ENCODE assay signal across 23 cellular contexts in genomic region chr16:1917056-1917664, GRCh38. TPM values are rescaled to one million over a fixed set of nuclear protein-coding genes. Genes with fewer than 3 reads are reported as not detected.
DNase-seq lines count a peak whose midpoint lies in the region; ATAC-seq and TF ChIP-seq lines count a peak whose summit lies in the region.
"Had no signal": no experiment of that assay in that cellular context is flagged by ENCODE, and none has a peak within 500 bp of the region (broad histone marks: within the 10 kb centered on the region; RNA-seq: fewer than 3 reads in every experiment).

No MANE protein-coding gene starts in this region.

- WGBS in sigmoid colon, 2 donors = 6 to 10% methylated on average over 22 of the region's 22 CpGs

- no peaks in the 10 kb centered on the region for H3K36me3 Mint-ChIP-seq in brain
- H3K36me3 Mint-ChIP-seq: CD14-positive monocyte had no signal

- H3K27ac Mint-ChIP-seq in brain = no peak overlapping the region
- H3K27ac Mint-ChIP-seq: activated CD8-positive, alpha-beta T cell treated with anti-CD3 and anti-CD28 coated beads for 36 hours had no signal

- H3K27ac ChIP-seq in right atrium auricular region (no peak overlapping the region), vagina (peak overlapping the region; percentile 16), sigmoid colon (no peak overlapping the region)
- H3K27ac ChIP-seq: ovary had no signal

- TF ChIP-seq POLR2A in vagina (IDR thresholded peaks at IDR 0.05) = no peak
- no peak for TF ChIP-seq POLR2A in sigmoid colon (IDR thresholded peaks at IDR 0.05)

- DNase-seq in Right ventricle myocardium inferior (ENCODE audit: missing footprints) = peak; percentile 31
- no peak for DNase-seq in right atrium auricular region (ENCODE audit: low spot score)
- peak; percentile 65 for DNase-seq in left kidney (ENCODE audit: low read depth, low spot score)
- DNase-seq in vagina (ENCODE audit: extremely low spot score in 2 of 2) = no peak
- no peak for DNase-seq in sigmoid colon
- DNase-seq in NOMO-1 (lab: John Stamatoyannopoulos, UW; ENCODE audit: unreplicated experiment in 2 of 2) = no peak
- DNase-seq: activated CD4-positive, CD25-positive, alpha-beta regulatory T cell; activated CD8-positive, alpha-beta T cell treated with anti-CD3 and anti-CD28 coated beads for 36 hours; activated effector memory CD4-positive, alpha-beta T cell treated with anti-CD3 and anti-CD28 coated beads, Interleukin-2, amount 50 U/mL, for 16 hours; activated T-cell treated with anti-CD3 and anti-CD28 coated beads for 4 hours; DMS 273 treated with DMSO at 0.1 percent for 48 hours; effector CD4-positive, alpha-beta T cell; GF-D8; left cardiac atrium; NCI-H1092 treated with DMSO at 0.1 percent for 48 hours; NCI-H2107; NCI-H524; ovary had no signal

- H3K27me3 ChIP-seq in right atrium auricular region (peaks cover 13 to 33% of the 10 kb centered on the region in 2 donors), vagina (no peaks in the 10 kb centered on the region), sigmoid colon (peaks cover 33 to 88% (median 56%) of the 10 kb centered on the region in 3 donors)
- H3K27me3 ChIP-seq: ovary had no signal

- peaks cover 0 to 7% of the 10 kb centered on the region in 2 donors for H3K4me1 ChIP-seq in right atrium auricular region
- peaks cover 46% of the 10 kb centered on the region for H3K4me1 ChIP-seq in vagina
- peaks cover 0 to 10% (median 6%) of the 10 kb centered on the region in 4 donors for H3K4me1 ChIP-seq in sigmoid colon

- TF ChIP-seq CTCF in right atrium auricular region (IDR thresholded peaks at IDR 0.05) (no peak), brain (conservative IDR thresholded peaks at IDR 0.05) (no peak), vagina (IDR thresholded peaks at IDR 0.05) (no peak), sigmoid colon (IDR thresholded peaks at IDR 0.05) (no peak)

- no peaks in the 10 kb centered on the region for H3K9me3 ChIP-seq in right atrium auricular region
- no peaks in the 10 kb centered on the region for H3K9me3 ChIP-seq in vagina
- no peaks in the 10 kb centered on the region for H3K9me3 ChIP-seq in sigmoid colon
- H3K9me3 ChIP-seq: ovary had no signal

- peaks cover 11% of the 10 kb centered on the region for H3K4me1 Mint-ChIP-seq in brain

- ATAC-seq in Right ventricle myocardium inferior (no peak), GM21447 (IDR thresholded peaks at IDR 0.05; ENCODE audit: unreplicated experiment) (no peak)
- ATAC-seq: activated CD8-positive, alpha-beta T cell treated with anti-CD3 and anti-CD28 coated beads for 36 hours; left cardiac atrium had no signal

- H3K36me3 ChIP-seq in right atrium auricular region (no peaks in the 10 kb centered on the region), vagina (no peaks in the 10 kb centered on the region), sigmoid colon (no peaks in the 10 kb centered on the region)
- H3K36me3 ChIP-seq: ovary had no signal

- H3K4me3 Mint-ChIP-seq in brain = peak overlapping the region in 3 of 5 experiments; percentile 11 to 72 (median 58)
- H3K4me3 Mint-ChIP-seq: activated CD8-positive, alpha-beta T cell treated with anti-CD3 and anti-CD28 coated beads for 36 hours had no signal

- H3K9me3 Mint-ChIP-seq in brain = peaks cover 0 to 7% (median 0%) of the 10 kb centered on the region in 5 experiments
- H3K9me3 Mint-ChIP-seq: activated CD8-positive, alpha-beta T cell treated with anti-CD3 and anti-CD28 coated beads for 36 hours had no signal

- H3K27me3 Mint-ChIP-seq in brain = peaks cover 72% of the 10 kb centered on the region

- intact Hi-C loops in Right ventricle myocardium inferior (cut with DNase I) (no loop called here), vagina (cut with DNase I) (no loop called here), sigmoid colon (cut with DNase I) (no loop called here)

- no peak for TF ChIP-seq EP300 in sigmoid colon (IDR thresholded peaks at IDR 0.05)

- H3K4me3 ChIP-seq in right atrium auricular region (no peak overlapping the region), vagina (peak overlapping the region; percentile 21 to 39), sigmoid colon (no peak overlapping the region)
- H3K4me3 ChIP-seq: ovary had no signal

RNA-seq across cellular contexts. Expression of gene HS3ST6, which starts 1.1 kb away (rescaled TPM):
- total RNA-seq in Right ventricle myocardium inferior (not detected), right atrium auricular region (not detected), vagina (4.4 TPM), sigmoid colon (not detected)
- polyA plus RNA-seq in brain (ENCODE audit: insufficient read depth, low read depth, low replicate concordance) (1.2 TPM), sigmoid colon (1 to 10 TPM in 1 of 3 donors, under 1 TPM in 1, not detected in 1; 0.09 to 6.0 TPM)
- total RNA-seq: activated CD8-positive, alpha-beta T cell treated with anti-CD3 and anti-CD28 coated beads for 36 hours; chondrocyte; left cardiac atrium had no signal
- polyA plus RNA-seq: AG04450, CD14-positive monocyte, ovary had no signal

RNA-seq across cellular contexts. Expression of gene MSRB1, which starts 25.8 kb away (rescaled TPM):
- total RNA-seq in Right ventricle myocardium inferior = 25.3 TPM
- total RNA-seq in right atrium auricular region = 10 to 100 TPM; 13.7 to 21.9 TPM
- 24.5 TPM for polyA plus RNA-seq in brain (ENCODE audit: insufficient read depth, low read depth, low replicate concordance)
- 53.0 TPM for total RNA-seq in vagina
- 10 to 100 TPM; 17.8 to 35.7 (median 19.0) TPM for total RNA-seq in sigmoid colon
- polyA plus RNA-seq in sigmoid colon = 100 to 1,000 TPM in 1 of 3 donors, 10 to 100 TPM in 2; 64.7 to 136 (median 69.1) TPM

RNA-seq across cellular contexts. Expression of gene RPL3L, which starts 37.3 kb away (rescaled TPM):
- total RNA-seq in Right ventricle myocardium inferior (271 TPM), right atrium auricular region (10 to 100 TPM; 12.3 to 74.0 TPM), vagina (not detected), sigmoid colon (not detected)
- polyA plus RNA-seq in brain (ENCODE audit: insufficient read depth, low read depth, low replicate concordance) (not detected), sigmoid colon (under 1 TPM in 2 of 3 donors, not detected in 1; 0.04 to 0.60 TPM)
- total RNA-seq: activated CD8-positive, alpha-beta T cell treated with anti-CD3 and anti-CD28 coated beads for 36 hours; chondrocyte; ovary had no signal
- polyA plus RNA-seq: AG04450, CD14-positive monocyte, ovary had no signal

RNA-seq across cellular contexts. Expression of gene NDUFB10, which starts 42.2 kb away (rescaled TPM):
- total RNA-seq in Right ventricle myocardium inferior (737 TPM), right atrium auricular region (1,000 to 10,000 TPM in 1 of 2 donors, 100 to 1,000 TPM in 1; 583 to 1,046 TPM), vagina (132 TPM), sigmoid colon (100 to 1,000 TPM; 200 to 332 (median 264) TPM)
- polyA plus RNA-seq in brain (ENCODE audit: insufficient read depth, low read depth, low replicate concordance) (281 TPM), sigmoid colon (100 to 1,000 TPM; 298 to 489 (median 369) TPM)

RNA-seq across cellular contexts. Expression of gene MEIOB, which starts 45.2 kb away (rescaled TPM):
- total RNA-seq in Right ventricle myocardium inferior (not detected), right atrium auricular region (not detected), vagina (not detected), sigmoid colon (not detected)
- polyA plus RNA-seq in brain (ENCODE audit: insufficient read depth, low read depth, low replicate concordance) (6.8 TPM), sigmoid colon (under 1 TPM in 1 of 3 donors, not detected in 2; 0.10 TPM)
- polyA plus RNA-seq: CD14-positive monocyte had no signal

Comparison
In these comparisons a context has a peak if more than half of its experiments do, and no peak if none do; other contexts are left out.
1. DNase-seq: peak in Right ventricle myocardium inferior (single experiment) and left kidney (single experiment); none in right atrium auricular region (single experiment), vagina (0 of 2), sigmoid colon (single experiment) and NOMO-1 (0 of 2).
2. H3K4me3 ChIP-seq: peak in vagina (2 of 2); none in right atrium auricular region (0 of 2) and sigmoid colon (0 of 4).
3. RNA of gene RPL3L, which starts 37.3 kb away (total RNA-seq): 271 TPM in Right ventricle myocardium inferior (single experiment) and 12.3 to 74.0 TPM in right atrium auricular region; not detected in vagina (single experiment) and not detected in sigmoid colon; every median in the first group is over 10 times any median in the second.